ENCODE assay signal across 20 cellular contexts in genomic region chr11:767238-767637, GRCh38. TPM values are rescaled to one million over a fixed set of nuclear protein-coding genes. Genes with fewer than 3 reads are reported as not detected.
DNase-seq lines count a peak whose midpoint lies in the region; ATAC-seq and TF ChIP-seq lines count a peak whose summit lies in the region.
"Had no signal": no experiment of that assay in that cellular context is flagged by ENCODE, and none has a peak within 500 bp of the region (broad histone marks: within the 10 kb centered on the region; RNA-seq: fewer than 3 reads in every experiment).

No MANE protein-coding gene starts in this region.

- no peak overlapping the region for H4K8ac ChIP-seq in H9 (replicated peaks; ENCODE audit: insufficient read length, low read depth, low read length)

- ATAC-seq in activated naive CD4-positive, alpha-beta T cell treated with anti-CD3 and anti-CD28 coated beads, Interleukin-2, amount 50 U/mL, for 72 hours = no peak

- H3K14ac ChIP-seq in H9 (ENCODE audit: insufficient read depth, low read length) = no peak overlapping the region

- H2BK5ac ChIP-seq in H9 (ENCODE audit: insufficient read length, low read length) = no peak overlapping the region

- H3K27ac ChIP-seq in H9 (ENCODE audit: insufficient read length, low read depth, low read length) (no peak overlapping the region), osteoblast (ENCODE audit: low read depth, low read length) (no peak overlapping the region)
- H3K27ac ChIP-seq: Peyer's patch had no signal

- POLR2A ChIA-PET in activated CD4-positive, alpha-beta memory T cell treated with anti-CD3 and anti-CD28 coated beads, Interleukin-2, amount 10 ng/mL, durations not matched to agents 7 days and 5 days (lab: Charles Lee) = no interaction called here

- DNase-seq in activated naive CD4-positive, alpha-beta T cell treated with anti-CD3 and anti-CD28 coated beads, Interleukin-2, amount 50 U/mL, for 72 hours (ENCODE audit: low spot score in 2 of 2) = no peak
- no peak for DNase-seq in activated naive CD4-positive, alpha-beta T cell (lab: John Stamatoyannopoulos, UW)
- DNase-seq in H9 = no peak
- no peak for DNase-seq in activated CD4-positive, alpha-beta memory T cell treated with anti-CD3 and anti-CD28 coated beads, Interleukin-2, amount 10 ng/mL, durations not matched to agents 7 days and 5 days
- peak; percentile 37 for DNase-seq in osteoblast (ENCODE audit: insufficient read length, low spot score, missing footprints)
- DNase-seq in NCI-H1092 (lab: John Stamatoyannopoulos, UW) = no peak
- no peak for DNase-seq in AG08395 (ENCODE audit: low spot score)
- DNase-seq: ACHN; CD4-positive, alpha-beta T cell; DND-41; GDM1; NCI-H1092 treated with DMSO at 0.1 percent for 48 hours; NCI-H1694; NCI-H774; Peyer's patch; SIG-M5 had no signal

- H3K27me3 ChIP-seq in H9 (ENCODE audit: insufficient read depth, low read length) (no peaks in the 10 kb centered on the region), osteoblast (ENCODE audit: insufficient read depth, low read length) (no peaks in the 10 kb centered on the region)
- H3K27me3 ChIP-seq: Peyer's patch had no signal

- CTCF ChIA-PET in activated CD4-positive, alpha-beta memory T cell treated with anti-CD3 and anti-CD28 coated beads, Interleukin-2, amount 10 ng/mL, durations not matched to agents 7 days and 5 days (lab: Charles Lee) = no interaction called here

- no CpG with 5 or more reads among the region's 11 CpGs for WGBS in H9 (ENCODE audit: extremely low coverage, insufficient read length, low lambda C conversion rate)

- H2BK120ac ChIP-seq in H9 (ENCODE audit: low read depth, low read length, poor library complexity, severe bottlenecking) = no peak overlapping the region

- H3K4me3 Mint-ChIP-seq in H9 = no peak overlapping the region; a peak in 1 of 5 replicates
- no peak overlapping the region for H3K4me3 Mint-ChIP-seq in activated CD4-positive, alpha-beta memory T cell treated with anti-CD3 and anti-CD28 coated beads, Interleukin-2, amount 10 ng/mL, durations not matched to agents 7 days and 5 days
- H3K4me3 Mint-ChIP-seq: B cell; CD4-positive, alpha-beta T cell had no signal

- no peaks in the 10 kb centered on the region for H3K23me2 ChIP-seq in H9 (ENCODE audit: insufficient read length, low read depth, low read length, poor library complexity, severe bottlenecking)

- H3K79me2 ChIP-seq in H9 (ENCODE audit: insufficient read depth, low read length) (no peaks in the 10 kb centered on the region), osteoblast (ENCODE audit: insufficient read depth, low read length) (peaks cover 36% of the 10 kb centered on the region)

- peak overlapping the region; percentile 19 to 29 for H3K27ac Mint-ChIP-seq in activated naive CD4-positive, alpha-beta T cell treated with anti-CD3 and anti-CD28 coated beads, Interleukin-2, amount 50 U/mL, for 72 hours
- peak overlapping the region in 2 of 3 experiments; percentile 33 to 70; a peak in 1 of 7 replicates for H3K27ac Mint-ChIP-seq in H9
- peak overlapping the region; percentile 10 for H3K27ac Mint-ChIP-seq in activated CD4-positive, alpha-beta memory T cell treated with anti-CD3 and anti-CD28 coated beads, Interleukin-2, amount 10 ng/mL, durations not matched to agents 7 days and 5 days
- H3K27ac Mint-ChIP-seq: B cell; CD4-positive, alpha-beta T cell had no signal

- no peak overlapping the region for H3K56ac ChIP-seq in H9 (ENCODE audit: insufficient read length, low read depth, low read length)

- no peak overlapping the region for H3K4ac ChIP-seq in H9 (ENCODE audit: low read depth, low read length)

- H2BK20ac ChIP-seq in H9 (ENCODE audit: low read depth, low read length, poor library complexity, severe bottlenecking) = no peak overlapping the region

- H3K4me3 ChIP-seq in osteoblast (ENCODE audit: insufficient read depth, low read length) = no peak overlapping the region
- H3K4me3 ChIP-seq: Peyer's patch had no signal

- H3K4me2 ChIP-seq in H9 (ENCODE audit: insufficient read depth, insufficient read length, low read length) (no peak overlapping the region), osteoblast (ENCODE audit: insufficient read depth, low read length) (no peak overlapping the region)

- peaks cover 64% of the 10 kb centered on the region for H3K36me3 ChIP-seq in osteoblast (ENCODE audit: insufficient read depth, low read length)

- H2AK5ac ChIP-seq in H9 (ENCODE audit: insufficient read length, low read length) = no peak overlapping the region

- H2AFZ ChIP-seq in H9 (ENCODE audit: low read length) (no peak overlapping the region), osteoblast (ENCODE audit: low read length) (no peak overlapping the region)

- H4K20me1 ChIP-seq in H9 (ENCODE audit: control insufficient read depth, insufficient read depth, insufficient read length) (no peaks in the 10 kb centered on the region), osteoblast (ENCODE audit: insufficient read depth, low read length) (peaks cover 60% of the 10 kb centered on the region)

- H3K9ac ChIP-seq in H9 (ENCODE audit: extremely low read depth, insufficient read length, low read length) = no peak overlapping the region

- H3K9me3 Mint-ChIP-seq in activated naive CD4-positive, alpha-beta T cell treated with anti-CD3 and anti-CD28 coated beads, Interleukin-2, amount 50 U/mL, for 72 hours = no peaks in the 10 kb centered on the region
- no peaks in the 10 kb centered on the region for H3K9me3 Mint-ChIP-seq in H9
- H3K9me3 Mint-ChIP-seq in activated CD4-positive, alpha-beta memory T cell treated with anti-CD3 and anti-CD28 coated beads, Interleukin-2, amount 10 ng/mL, durations not matched to agents 7 days and 5 days = no peaks in the 10 kb centered on the region
- H3K9me3 Mint-ChIP-seq: CD4-positive, alpha-beta T cell had no signal

- H2BK15ac ChIP-seq in H9 (ENCODE audit: low read depth, low read length) = no peak overlapping the region

- no peak overlapping the region for H3K18ac ChIP-seq in H9 (ENCODE audit: insufficient read length, low read depth, low read length)

- H4K5ac ChIP-seq in H9 (ENCODE audit: insufficient read length, low read depth, low read length) = no peak overlapping the region

- H4K91ac ChIP-seq in H9 (ENCODE audit: insufficient read length, low read depth, low read length) = no peak overlapping the region

- H3K79me1 ChIP-seq in H9 (ENCODE audit: insufficient read depth, low read depth, low read length, poor library complexity, severe bottlenecking) = no peaks in the 10 kb centered on the region

- peaks cover 11 to 13% of the 10 kb centered on the region in 2 experiments for H3K4me1 Mint-ChIP-seq in H9
- peaks cover 5% of the 10 kb centered on the region for H3K4me1 Mint-ChIP-seq in activated CD4-positive, alpha-beta memory T cell treated with anti-CD3 and anti-CD28 coated beads, Interleukin-2, amount 10 ng/mL, durations not matched to agents 7 days and 5 days

- H2BK12ac ChIP-seq in H9 (ENCODE audit: insufficient read length, low read depth, low read length) = no peak overlapping the region

- H3K9me3 ChIP-seq in H9 (ENCODE audit: control insufficient read depth, low read depth, low read length) (no peaks in the 10 kb centered on the region), osteoblast (ENCODE audit: low read depth, low read length) (no peaks in the 10 kb centered on the region)
- H3K9me3 ChIP-seq: Peyer's patch had no signal

- TF ChIP-seq CTCF in H9 (conservative IDR thresholded peaks at IDR 0.05) (no peak), osteoblast (IDR thresholded peaks at IDR 0.05; ENCODE audit: extremely low read depth, low read depth, low read length) (no peak)

- H3K36me3 Mint-ChIP-seq in activated naive CD4-positive, alpha-beta T cell treated with anti-CD3 and anti-CD28 coated beads, Interleukin-2, amount 50 U/mL, for 72 hours = no peaks in the 10 kb centered on the region
- H3K36me3 Mint-ChIP-seq in H9 (ENCODE audit: insufficient read depth in 1 of 3, low read depth in 3 of 3) = peaks cover 15 to 59% (median 56%) of the 10 kb centered on the region in 3 experiments; a peak in 6 of 7 replicates
- H3K36me3 Mint-ChIP-seq in activated CD4-positive, alpha-beta memory T cell treated with anti-CD3 and anti-CD28 coated beads, Interleukin-2, amount 10 ng/mL, durations not matched to agents 7 days and 5 days (ENCODE audit: low read depth) = peaks cover 37% of the 10 kb centered on the region

- H3K23ac ChIP-seq in H9 (ENCODE audit: insufficient read length, low read depth, low read length) = no peak overlapping the region

- H3K4me1 ChIP-seq in H9 (ENCODE audit: insufficient read depth, low read length) (no peaks in the 10 kb centered on the region), osteoblast (ENCODE audit: insufficient read depth, low read length) (peaks cover 19% of the 10 kb centered on the region)

- H3K27me3 Mint-ChIP-seq in H9 (ENCODE audit: low read depth) = no peaks in the 10 kb centered on the region
- no peaks in the 10 kb centered on the region for H3K27me3 Mint-ChIP-seq in activated CD4-positive, alpha-beta memory T cell treated with anti-CD3 and anti-CD28 coated beads, Interleukin-2, amount 10 ng/mL, durations not matched to agents 7 days and 5 days
- H3K27me3 Mint-ChIP-seq: B cell; CD4-positive, alpha-beta T cell had no signal

- no peak overlapping the region for H3T11ph ChIP-seq in H9 (ENCODE audit: low read length)

RNA-seq across cellular contexts. Expression of gene GATD1, which starts 10.0 kb away (rescaled TPM):
- total RNA-seq in activated naive CD4-positive, alpha-beta T cell treated with anti-CD3 and anti-CD28 coated beads, Interleukin-2, amount 50 U/mL, for 72 hours = 10 to 100 TPM; 33.1 to 60.5 TPM
- total RNA-seq in H9 (2021) = 51.5 and 60.0 TPM in 2 replicates
- 10 to 100 TPM; 48.6 to 52.9 TPM for total RNA-seq in activated CD4-positive, alpha-beta memory T cell treated with anti-CD3 and anti-CD28 coated beads, Interleukin-2, amount 10 ng/mL, durations not matched to agents 7 days and 5 days
- 31.5 and 37.3 TPM in 2 replicates for total RNA-seq in osteoblast

RNA-seq across cellular contexts. Expression of gene TALDO1, which starts 20.0 kb away (rescaled TPM):
- total RNA-seq in activated naive CD4-positive, alpha-beta T cell treated with anti-CD3 and anti-CD28 coated beads, Interleukin-2, amount 50 U/mL, for 72 hours = 100 to 1,000 TPM; 226 to 328 TPM
- total RNA-seq in H9 (2021) (268 and 300 TPM in 2 replicates), osteoblast (204 TPM in 2 replicates)
- total RNA-seq in activated CD4-positive, alpha-beta memory T cell treated with anti-CD3 and anti-CD28 coated beads, Interleukin-2, amount 10 ng/mL, durations not matched to agents 7 days and 5 days = 100 to 1,000 TPM; 215 to 224 TPM

RNA-seq across cellular contexts. Expression of gene CEND1, which starts 22.7 kb away (rescaled TPM):
- total RNA-seq in activated naive CD4-positive, alpha-beta T cell treated with anti-CD3 and anti-CD28 coated beads, Interleukin-2, amount 50 U/mL, for 72 hours = 1 to 10 TPM in 1 of 2 donors, not detected in 1; 1.1 TPM
- total RNA-seq in H9 (2021) (0.81 and 0.86 TPM in 2 replicates), osteoblast (not detected in 2 replicates)
- total RNA-seq in activated CD4-positive, alpha-beta memory T cell treated with anti-CD3 and anti-CD28 coated beads, Interleukin-2, amount 10 ng/mL, durations not matched to agents 7 days and 5 days = 1 to 10 TPM; 1.2 to 1.6 TPM
- total RNA-seq: CD4-positive, alpha-beta T cell; H4; HT-29; NCI-H460; Peyer's patch had no signal

RNA-seq across cellular contexts. Expression of gene SLC25A22, which starts 30.8 kb away (rescaled TPM):
- total RNA-seq in activated naive CD4-positive, alpha-beta T cell treated with anti-CD3 and anti-CD28 coated beads, Interleukin-2, amount 50 U/mL, for 72 hours = 10 to 100 TPM; 22.6 to 34.6 TPM
- total RNA-seq in H9 (2021) = 51.9 and 54.6 TPM in 2 replicates
- total RNA-seq in activated CD4-positive, alpha-beta memory T cell treated with anti-CD3 and anti-CD28 coated beads, Interleukin-2, amount 10 ng/mL, durations not matched to agents 7 days and 5 days = 10 to 100 TPM; 35.7 to 38.3 TPM
- 8.0 and 9.0 TPM in 2 replicates for total RNA-seq in osteoblast

RNA-seq across cellular contexts. Expression of gene PIDD1, which starts 37.8 kb away (rescaled TPM):
- total RNA-seq in activated naive CD4-positive, alpha-beta T cell treated with anti-CD3 and anti-CD28 coated beads, Interleukin-2, amount 50 U/mL, for 72 hours = 10 to 100 TPM; 32.8 to 59.2 TPM
- total RNA-seq in H9 (2021) = 25.3 and 26.6 TPM in 2 replicates
- total RNA-seq in activated CD4-positive, alpha-beta memory T cell treated with anti-CD3 and anti-CD28 coated beads, Interleukin-2, amount 10 ng/mL, durations not matched to agents 7 days and 5 days = 10 to 100 TPM; 45.1 to 48.5 TPM
- total RNA-seq in osteoblast = 5.9 and 6.5 TPM in 2 replicates
